ENCODE assay signal across 1 cellular context in the genomic region with DNA sequence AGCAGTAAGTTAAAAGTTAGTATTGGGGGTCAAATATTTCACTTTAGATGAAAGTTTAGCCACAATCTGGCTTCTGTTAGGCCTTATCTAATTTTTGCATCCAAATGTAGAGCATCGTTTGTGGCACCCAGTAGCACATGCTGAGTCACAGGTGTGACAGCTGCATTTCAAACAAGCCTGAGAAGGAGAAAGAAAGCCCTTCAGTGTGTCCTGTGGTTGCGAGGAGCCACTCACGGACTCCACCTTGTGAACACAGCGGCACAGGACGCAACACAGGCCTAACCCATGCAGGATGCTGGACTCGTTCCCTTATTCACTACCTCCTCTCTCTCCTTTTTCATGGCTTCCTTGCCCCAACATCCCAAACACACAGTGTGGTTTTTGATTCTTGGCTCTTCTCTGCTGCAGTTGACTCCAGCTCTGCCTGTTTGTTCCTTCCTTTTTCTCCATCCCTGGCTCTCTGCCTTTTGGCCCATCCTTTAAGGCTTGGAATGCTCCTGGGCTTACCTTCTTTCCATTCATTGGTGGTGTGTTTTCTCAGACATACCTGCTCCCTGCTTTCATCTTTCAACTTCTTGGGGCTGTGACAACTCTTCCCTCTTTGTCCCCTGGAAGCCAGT.
TF ChIP-seq lines count a peak whose summit lies in the region.

No MANE protein-coding gene starts in this region.

TF ChIP-seq in K562, 482 proteins besides CTCF, POLR2A, EP300 and RAD21 (continued from another document and continues in another):
- TF ChIP-seq, protein P1, sequence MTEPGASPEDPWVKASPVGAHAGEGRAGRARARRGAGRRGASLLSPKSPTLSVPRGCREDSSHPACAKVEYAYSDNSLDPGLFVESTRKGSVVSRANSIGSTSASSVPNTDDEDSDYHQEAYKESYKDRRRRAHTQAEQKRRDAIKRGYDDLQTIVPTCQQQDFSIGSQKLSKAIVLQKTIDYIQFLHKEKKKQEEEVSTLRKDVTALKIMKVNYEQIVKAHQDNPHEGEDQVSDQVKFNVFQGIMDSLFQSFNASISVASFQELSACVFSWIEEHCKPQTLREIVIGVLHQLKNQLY (CRISPR knock-in tag; conservative IDR thresholded peaks at IDR 0.05) = no peak
- TF ChIP-seq, protein P2, sequence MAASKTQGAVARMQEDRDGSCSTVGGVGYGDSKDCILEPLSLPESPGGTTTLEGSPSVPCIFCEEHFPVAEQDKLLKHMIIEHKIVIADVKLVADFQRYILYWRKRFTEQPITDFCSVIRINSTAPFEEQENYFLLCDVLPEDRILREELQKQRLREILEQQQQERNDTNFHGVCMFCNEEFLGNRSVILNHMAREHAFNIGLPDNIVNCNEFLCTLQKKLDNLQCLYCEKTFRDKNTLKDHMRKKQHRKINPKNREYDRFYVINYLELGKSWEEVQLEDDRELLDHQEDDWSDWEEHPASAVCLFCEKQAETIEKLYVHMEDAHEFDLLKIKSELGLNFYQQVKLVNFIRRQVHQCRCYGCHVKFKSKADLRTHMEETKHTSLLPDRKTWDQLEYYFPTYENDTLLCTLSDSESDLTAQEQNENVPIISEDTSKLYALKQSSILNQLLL (CRISPR knock-in tag; IDR thresholded peaks at IDR 0.05; ENCODE audit: borderline replicate concordance) = no peak
- TF ChIP-seq PTTG1 (tag; IDR thresholded peaks at IDR 0.05; ENCODE audit: low read depth) (no peak), CTBP1 (IDR thresholded peaks at IDR 0.05; ENCODE audit: borderline replicate concordance) (peak; percentile 88), TAL1 (IDR thresholded peaks at IDR 0.05) (no peak), PHF8 (IDR thresholded peaks at IDR 0.05; ENCODE audit: borderline replicate concordance, low read length) (no peak), XRCC5 (IDR thresholded peaks at IDR 0.05; ENCODE audit: low read depth, low read length) (no peak), NFE2 (IDR thresholded peaks at IDR 0.05; ENCODE audit: low read depth) (peak; percentile 88), SAFB (IDR thresholded peaks at IDR 0.05; ENCODE audit: borderline replicate concordance, low read depth, low read length) (no peak), NCOA6 (IDR thresholded peaks at IDR 0.05) (no peak), ZNF174 (CRISPR knock-in tag; IDR thresholded peaks at IDR 0.05) (no peak), ZNF165 (CRISPR knock-in tag; IDR thresholded peaks at IDR 0.05; ENCODE audit: borderline replicate concordance) (no peak), TEAD4 (IDR thresholded peaks at IDR 0.05; ENCODE audit: low read length) (peak; percentile 22; the same call in 1 of the 2 replicates), TEAD4 (CRISPR knock-in tag; IDR thresholded peaks at IDR 0.05; ENCODE audit: borderline replicate concordance) (no peak), ARHGAP35 (IDR thresholded peaks at IDR 0.05; ENCODE audit: partially characterized antibody) (no peak), ZKSCAN8 (CRISPR knock-in tag; IDR thresholded peaks at IDR 0.05) (no peak), AFF4 (CRISPR knock-in tag; IDR thresholded peaks at IDR 0.05) (no peak), ZBTB9 (CRISPR knock-in tag; IDR thresholded peaks at IDR 0.05) (no peak), ZNF717 (CRISPR knock-in tag; IDR thresholded peaks at IDR 0.05) (no peak), ZNF780A (CRISPR knock-in tag; IDR thresholded peaks at IDR 0.05) (no peak), ZNF668 (CRISPR knock-in tag; IDR thresholded peaks at IDR 0.05) (no peak), ESRRA (IDR thresholded peaks at IDR 0.05; ENCODE audit: borderline replicate concordance, low read depth) (no peak), RCOR1 (IDR thresholded peaks at IDR 0.05; ENCODE audit: borderline replicate concordance in 1 of 2, low read depth in 2 of 2, low read length in 2 of 2) (peak in 1 of 2 experiments; percentile 87; a peak in 2 of 4 replicates), NFRKB (IDR thresholded peaks at IDR 0.05; ENCODE audit: low read depth) (no peak), KLF6 (CRISPR knock-in tag; IDR thresholded peaks at IDR 0.05; ENCODE audit: borderline replicate concordance) (no peak), TFAP4 (CRISPR knock-in tag; IDR thresholded peaks at IDR 0.05; ENCODE audit: borderline replicate concordance) (0 out of 2 replicates have a peak, but pooled peaks have one; percentile 21), ZC3H11A (IDR thresholded peaks at IDR 0.05; ENCODE audit: low read depth, low read length) (no peak), ERF (CRISPR knock-in tag; IDR thresholded peaks at IDR 0.05) (no peak), NONO (IDR thresholded peaks at IDR 0.05; ENCODE audit: low read depth in 2 of 2, low read length in 1 of 2) (no peak), HLTF (IDR thresholded peaks at IDR 0.05) (no peak), PHTF2 (CRISPR knock-in tag; IDR thresholded peaks at IDR 0.05) (no peak), MYC (IDR thresholded peaks at IDR 0.05; ENCODE audit: low read depth, low read length) (no peak), MYC (CRISPR knock-in tag; IDR thresholded peaks at IDR 0.05; ENCODE audit: borderline replicate concordance, low read depth) (no peak), IFI16 (CRISPR knock-in tag; IDR thresholded peaks at IDR 0.05) (no peak), ZBTB43 (CRISPR knock-in tag; IDR thresholded peaks at IDR 0.05) (no peak), THRAP3 (IDR thresholded peaks at IDR 0.05; ENCODE audit: borderline replicate concordance) (no peak)
- TF ChIP-seq, protein P3, sequence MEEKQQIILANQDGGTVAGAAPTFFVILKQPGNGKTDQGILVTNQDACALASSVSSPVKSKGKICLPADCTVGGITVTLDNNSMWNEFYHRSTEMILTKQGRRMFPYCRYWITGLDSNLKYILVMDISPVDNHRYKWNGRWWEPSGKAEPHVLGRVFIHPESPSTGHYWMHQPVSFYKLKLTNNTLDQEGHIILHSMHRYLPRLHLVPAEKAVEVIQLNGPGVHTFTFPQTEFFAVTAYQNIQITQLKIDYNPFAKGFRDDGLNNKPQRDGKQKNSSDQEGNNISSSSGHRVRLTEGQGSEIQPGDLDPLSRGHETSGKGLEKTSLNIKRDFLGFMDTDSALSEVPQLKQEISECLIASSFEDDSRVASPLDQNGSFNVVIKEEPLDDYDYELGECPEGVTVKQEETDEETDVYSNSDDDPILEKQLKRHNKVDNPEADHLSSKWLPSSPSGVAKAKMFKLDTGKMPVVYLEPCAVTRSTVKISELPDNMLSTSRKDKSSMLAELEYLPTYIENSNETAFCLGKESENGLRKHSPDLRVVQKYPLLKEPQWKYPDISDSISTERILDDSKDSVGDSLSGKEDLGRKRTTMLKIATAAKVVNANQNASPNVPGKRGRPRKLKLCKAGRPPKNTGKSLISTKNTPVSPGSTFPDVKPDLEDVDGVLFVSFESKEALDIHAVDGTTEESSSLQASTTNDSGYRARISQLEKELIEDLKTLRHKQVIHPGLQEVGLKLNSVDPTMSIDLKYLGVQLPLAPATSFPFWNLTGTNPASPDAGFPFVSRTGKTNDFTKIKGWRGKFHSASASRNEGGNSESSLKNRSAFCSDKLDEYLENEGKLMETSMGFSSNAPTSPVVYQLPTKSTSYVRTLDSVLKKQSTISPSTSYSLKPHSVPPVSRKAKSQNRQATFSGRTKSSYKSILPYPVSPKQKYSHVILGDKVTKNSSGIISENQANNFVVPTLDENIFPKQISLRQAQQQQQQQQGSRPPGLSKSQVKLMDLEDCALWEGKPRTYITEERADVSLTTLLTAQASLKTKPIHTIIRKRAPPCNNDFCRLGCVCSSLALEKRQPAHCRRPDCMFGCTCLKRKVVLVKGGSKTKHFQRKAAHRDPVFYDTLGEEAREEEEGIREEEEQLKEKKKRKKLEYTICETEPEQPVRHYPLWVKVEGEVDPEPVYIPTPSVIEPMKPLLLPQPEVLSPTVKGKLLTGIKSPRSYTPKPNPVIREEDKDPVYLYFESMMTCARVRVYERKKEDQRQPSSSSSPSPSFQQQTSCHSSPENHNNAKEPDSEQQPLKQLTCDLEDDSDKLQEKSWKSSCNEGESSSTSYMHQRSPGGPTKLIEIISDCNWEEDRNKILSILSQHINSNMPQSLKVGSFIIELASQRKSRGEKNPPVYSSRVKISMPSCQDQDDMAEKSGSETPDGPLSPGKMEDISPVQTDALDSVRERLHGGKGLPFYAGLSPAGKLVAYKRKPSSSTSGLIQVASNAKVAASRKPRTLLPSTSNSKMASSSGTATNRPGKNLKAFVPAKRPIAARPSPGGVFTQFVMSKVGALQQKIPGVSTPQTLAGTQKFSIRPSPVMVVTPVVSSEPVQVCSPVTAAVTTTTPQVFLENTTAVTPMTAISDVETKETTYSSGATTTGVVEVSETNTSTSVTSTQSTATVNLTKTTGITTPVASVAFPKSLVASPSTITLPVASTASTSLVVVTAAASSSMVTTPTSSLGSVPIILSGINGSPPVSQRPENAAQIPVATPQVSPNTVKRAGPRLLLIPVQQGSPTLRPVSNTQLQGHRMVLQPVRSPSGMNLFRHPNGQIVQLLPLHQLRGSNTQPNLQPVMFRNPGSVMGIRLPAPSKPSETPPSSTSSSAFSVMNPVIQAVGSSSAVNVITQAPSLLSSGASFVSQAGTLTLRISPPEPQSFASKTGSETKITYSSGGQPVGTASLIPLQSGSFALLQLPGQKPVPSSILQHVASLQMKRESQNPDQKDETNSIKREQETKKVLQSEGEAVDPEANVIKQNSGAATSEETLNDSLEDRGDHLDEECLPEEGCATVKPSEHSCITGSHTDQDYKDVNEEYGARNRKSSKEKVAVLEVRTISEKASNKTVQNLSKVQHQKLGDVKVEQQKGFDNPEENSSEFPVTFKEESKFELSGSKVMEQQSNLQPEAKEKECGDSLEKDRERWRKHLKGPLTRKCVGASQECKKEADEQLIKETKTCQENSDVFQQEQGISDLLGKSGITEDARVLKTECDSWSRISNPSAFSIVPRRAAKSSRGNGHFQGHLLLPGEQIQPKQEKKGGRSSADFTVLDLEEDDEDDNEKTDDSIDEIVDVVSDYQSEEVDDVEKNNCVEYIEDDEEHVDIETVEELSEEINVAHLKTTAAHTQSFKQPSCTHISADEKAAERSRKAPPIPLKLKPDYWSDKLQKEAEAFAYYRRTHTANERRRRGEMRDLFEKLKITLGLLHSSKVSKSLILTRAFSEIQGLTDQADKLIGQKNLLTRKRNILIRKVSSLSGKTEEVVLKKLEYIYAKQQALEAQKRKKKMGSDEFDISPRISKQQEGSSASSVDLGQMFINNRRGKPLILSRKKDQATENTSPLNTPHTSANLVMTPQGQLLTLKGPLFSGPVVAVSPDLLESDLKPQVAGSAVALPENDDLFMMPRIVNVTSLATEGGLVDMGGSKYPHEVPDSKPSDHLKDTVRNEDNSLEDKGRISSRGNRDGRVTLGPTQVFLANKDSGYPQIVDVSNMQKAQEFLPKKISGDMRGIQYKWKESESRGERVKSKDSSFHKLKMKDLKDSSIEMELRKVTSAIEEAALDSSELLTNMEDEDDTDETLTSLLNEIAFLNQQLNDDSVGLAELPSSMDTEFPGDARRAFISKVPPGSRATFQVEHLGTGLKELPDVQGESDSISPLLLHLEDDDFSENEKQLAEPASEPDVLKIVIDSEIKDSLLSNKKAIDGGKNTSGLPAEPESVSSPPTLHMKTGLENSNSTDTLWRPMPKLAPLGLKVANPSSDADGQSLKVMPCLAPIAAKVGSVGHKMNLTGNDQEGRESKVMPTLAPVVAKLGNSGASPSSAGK (IDR thresholded peaks at IDR 0.05) = peak; percentile 37; the same call in 1 of the 2 replicates
